Comparison of ENCODE assay signal across 26 cellular contexts in genomic region chr15:39609166-39609918, GRCh38.
"Had no signal": no experiment of that assay in that cellular context is flagged by ENCODE, and none has a peak within 500 bp of the region (broad histone marks: within the 10 kb centered on the region; RNA-seq: fewer than 3 reads in every experiment).

No MANE protein-coding gene starts in this region.

- H3K9me3 ChIP-seq: gastrocnemius medialis had no signal

- H3K4me2 ChIP-seq: SK-N-SH had no signal

- H3K27ac ChIP-seq: dorsolateral prefrontal cortex, gastrocnemius medialis, pancreas, psoas muscle, right atrium auricular region, spleen, thoracic aorta, upper lobe of right lung, VCaP had no signal

- DNase-seq: activated CD4-positive, alpha-beta T cell treated with anti-CD3 and anti-CD28 coated beads, Interleukin-2, amount 10 ng/mL, durations not matched to agents 7 days and 5 days; activated CD8-positive, alpha-beta memory T cell treated with anti-CD3 and anti-CD28 coated beads, Interleukin-2, amount 50 U/mL, for 48 hours; activated naive CD4-positive, alpha-beta T cell treated with Interleukin-2 at 50 U/mL for 16 hours; activated naive CD8-positive, alpha-beta T cell treated with anti-CD3 and anti-CD28 coated beads for 36 hours; activated T-cell treated with anti-CD3 and anti-CD28 coated beads, Interleukin-2, amount 50 U/mL, for 4 hours; central memory CD4-positive, alpha-beta T cell; dorsolateral prefrontal cortex; gastrocnemius medialis; head of caudate nucleus; hypothalamus; naive thymus-derived CD8-positive, alpha-beta T cell; pancreas; psoas muscle; SK-N-SH; spleen; stimulated activated CD4-positive, alpha-beta T cell treated with anti-CD3 and anti-CD28 coated beads, Interleukin-4, amount 100 ng/mL, for 1 hour; stimulated activated naive CD4-positive, alpha-beta T cell; upper lobe of right lung had no signal

- H3K36me3 ChIP-seq: gastrocnemius medialis, pancreas, right atrium auricular region, spleen, thoracic aorta, upper lobe of right lung had no signal

- ATAC-seq: activated CD4-positive, CD25-positive, alpha-beta regulatory T cell treated with anti-CD3 and anti-CD28 coated beads, Interleukin-2, amount 50 U/mL, for 24 hours; activated T-cell treated with anti-CD3 and anti-CD28 coated beads, Interleukin-2, amount 50 U/mL, for 4 hours; gastrocnemius medialis; naive thymus-derived CD8-positive, alpha-beta T cell; psoas muscle; upper lobe of right lung had no signal

- H3K4me1 Mint-ChIP-seq: activated naive CD8-positive, alpha-beta T cell treated with anti-CD3 and anti-CD28 coated beads for 36 hours; memory B cell had no signal

- H3K9me2 ChIP-seq: SK-N-SH had no signal

- H3K4me1 ChIP-seq: gastrocnemius medialis, pancreas, psoas muscle, right atrium auricular region, spleen, upper lobe of right lung had no signal

- H3K9ac ChIP-seq: SK-N-SH had no signal

- H3K4me3 Mint-ChIP-seq: activated CD4-positive, alpha-beta T cell treated with anti-CD3 and anti-CD28 coated beads, Interleukin-2, amount 10 ng/mL, durations not matched to agents 7 days and 5 days; activated naive CD8-positive, alpha-beta T cell treated with anti-CD3 and anti-CD28 coated beads for 36 hours; activated T-cell treated with anti-CD3 and anti-CD28 coated beads, Interleukin-2, amount 50 U/mL, for 4 hours; memory B cell; T-helper 2 cell treated with Interferon-gamma antibody and Interleukin-4, amounts not matched to agents 5 μg/mL and 100 μg/mL, for 36 hours had no signal

- H3K27ac Mint-ChIP-seq: activated naive CD8-positive, alpha-beta T cell treated with anti-CD3 and anti-CD28 coated beads for 36 hours; memory B cell; T-helper 2 cell treated with Interferon-gamma antibody and Interleukin-4, amounts not matched to agents 5 μg/mL and 100 μg/mL, for 36 hours had no signal

- H3K4me3 ChIP-seq: dorsolateral prefrontal cortex, gastrocnemius medialis, pancreas, psoas muscle, right atrium auricular region, spleen, thoracic aorta, upper lobe of right lung had no signal

- H3K27me3 ChIP-seq: dorsolateral prefrontal cortex, gastrocnemius medialis, pancreas, right atrium auricular region, spleen, upper lobe of right lung had no signal

- FAIRE-seq: astrocyte, islet of Langerhans, pancreas had no signal
